In the genomic region with DNA sequence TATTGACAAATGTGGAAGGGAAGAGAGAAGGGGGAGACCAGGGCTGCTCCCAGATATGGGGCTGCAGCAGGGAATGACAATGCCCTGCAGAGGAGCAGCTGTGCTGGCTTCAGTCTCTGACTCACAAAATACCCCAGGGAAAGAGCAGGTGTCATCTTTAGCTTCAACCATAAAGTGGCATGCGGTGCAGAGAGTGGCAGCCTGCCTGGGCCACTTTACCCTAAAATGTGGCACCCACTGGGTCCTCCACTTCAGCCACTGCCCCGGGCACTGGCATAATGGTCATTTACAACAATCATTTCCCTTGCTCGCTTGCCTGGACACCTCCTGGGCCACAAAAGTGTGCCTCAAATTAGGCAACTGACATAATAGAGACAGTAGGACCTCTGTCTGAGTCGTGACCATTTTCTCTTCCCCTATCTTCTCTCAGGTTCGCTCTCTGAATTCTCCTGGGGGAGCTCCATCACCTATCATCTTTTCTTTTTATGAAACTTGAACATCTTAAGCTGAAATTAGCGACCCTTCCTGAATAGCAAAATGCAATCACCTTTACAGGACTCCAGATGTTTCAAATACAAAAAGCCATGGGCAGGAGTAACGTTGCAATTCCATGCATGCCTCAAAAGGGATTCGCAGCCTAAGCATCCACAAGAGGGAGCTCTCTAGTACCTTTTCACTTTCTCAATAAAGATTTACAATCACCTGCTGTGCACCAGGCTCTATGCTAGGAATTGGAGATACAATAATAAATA, we compare ENCODE assay signal across 8 cellular contexts.
DNase-seq lines count a peak whose midpoint lies in the region; ATAC-seq and TF ChIP-seq lines count a peak whose summit lies in the region.

No MANE protein-coding gene starts in this region.

- peak; percentile 44 for TF ChIP-seq CTCF in Calu3 (IDR thresholded peaks at IDR 0.05; ENCODE audit: unreplicated experiment)
- TF ChIP-seq CTCF in WERI-Rb-1 (IDR thresholded peaks at IDR 0.05; ENCODE audit: low read depth, low read length), result peak; percentile 73
- TF ChIP-seq CTCF in gastroesophageal sphincter (IDR thresholded peaks at IDR 0.05), result peak in 3 of 4 experiments; percentile 18 to 52 (median 24)
- peak in 4 of 5 experiments; percentile 12 to 35 (median 27) for TF ChIP-seq CTCF in gastrocnemius medialis (IDR thresholded peaks at IDR 0.05 in 4 of 5, conservative IDR thresholded peaks at IDR 0.05 in 1 of 5)

- H3K27ac Mint-ChIP-seq in Calu3 (ENCODE audit: unreplicated experiment), result no peak overlapping the region

- H3K27me3 ChIP-seq in WERI-Rb-1 (ENCODE audit: insufficient read depth, low read depth, severe bottlenecking) (no peaks in the 10 kb centered on the region), gastroesophageal sphincter (no peaks in the 10 kb centered on the region), gastrocnemius medialis (no peaks in the 10 kb centered on the region)

- H3K4me1 Mint-ChIP-seq in Calu3 (ENCODE audit: low read depth, unreplicated experiment), result peaks cover 28% of the 10 kb centered on the region

- no peaks in the 10 kb centered on the region for H3K36me3 Mint-ChIP-seq in Calu3 (ENCODE audit: insufficient read depth, unreplicated experiment)

- no peaks in the 10 kb centered on the region for H3K9me3 Mint-ChIP-seq in Calu3 (ENCODE audit: low read depth, unreplicated experiment)

- CTCF ChIA-PET in Calu3 (lab: Charles Lee), result interaction anchor here (0.6 to 1.8 kb wide), 8 partner anchors 11 to 619 kb away, joined by 3 to 8 read pairs (median 4); no protein-coding TSS in a partner anchor

- intact Hi-C loops in Calu3 (cut with micrococcal nuclease; ENCODE audit: unreplicated experiment), result loop anchor here (2.0 to 10.0 kb wide), 4 partner anchors 23 to 477 kb away; partner anchors contain the start of gene ATF7IP
- intact Hi-C loops in gastrocnemius medialis (cut with DNase I; ENCODE audit: low total_unique reads), result no loop called here

- no peaks in the 10 kb centered on the region for H3K9me3 ChIP-seq in WERI-Rb-1 (ENCODE audit: severe bottlenecking)
- H3K9me3 ChIP-seq in gastroesophageal sphincter, result no peaks in the 10 kb centered on the region
- H3K9me3 ChIP-seq in gastrocnemius medialis, result no peaks in the 10 kb centered on the region

- H3K36me3 ChIP-seq in WERI-Rb-1, result no peaks in the 10 kb centered on the region
- no peaks in the 10 kb centered on the region for H3K36me3 ChIP-seq in gastroesophageal sphincter
- H3K36me3 ChIP-seq in gastrocnemius medialis, result no peaks in the 10 kb centered on the region

- H3K4me3 ChIP-seq in WERI-Rb-1 (ENCODE audit: low read depth, low read length) (no peak overlapping the region), gastroesophageal sphincter (no peak overlapping the region), gastrocnemius medialis (no peak overlapping the region)

- H3K27ac ChIP-seq in WERI-Rb-1 (no peak overlapping the region), gastroesophageal sphincter (no peak overlapping the region), gastrocnemius medialis (no peak overlapping the region)

- H3K4me3 Mint-ChIP-seq in Calu3 (ENCODE audit: low read depth, unreplicated experiment), result no peak overlapping the region

- ATAC-seq in GM19025 (IDR thresholded peaks at IDR 0.05; ENCODE audit: low read depth, unreplicated experiment) (peak; percentile 76), HG03103 (IDR thresholded peaks at IDR 0.05; ENCODE audit: low read depth, unreplicated experiment) (peak; percentile 73), gastroesophageal sphincter (no peak), gastrocnemius medialis (no peak), GM18520 (IDR thresholded peaks at IDR 0.05; ENCODE audit: unreplicated experiment) (no peak)

- H3K4me1 ChIP-seq in gastroesophageal sphincter, result no peaks in the 10 kb centered on the region
- H3K4me1 ChIP-seq in gastrocnemius medialis, result no peaks in the 10 kb centered on the region

- TF ChIP-seq POLR2A in gastroesophageal sphincter (IDR thresholded peaks at IDR 0.05) (no peak), gastrocnemius medialis (IDR thresholded peaks at IDR 0.05) (no peak)

- BruUV-seq in Calu3 (replicated peaks; lab: Mats Ljungman, UMichigan), result no TSS peak

- 37 to 45% methylated on average over 6 to 7 of the region's 8 CpGs for WGBS in gastroesophageal sphincter (ENCODE audit: low coverage in 1 of 2), 2 donors

- DNase-seq in Calu3 (peak; percentile 47), NCI-H2029 (lab: John Stamatoyannopoulos, UW) (peak; percentile 17), WERI-Rb-1 (peak; percentile 29), gastrocnemius medialis (no peak)

- no peaks in the 10 kb centered on the region for H3K27me3 Mint-ChIP-seq in Calu3 (ENCODE audit: unreplicated experiment)

- no peak for TF ChIP-seq EP300 in gastroesophageal sphincter (IDR thresholded peaks at IDR 0.05)

- in situ Hi-C loops in gastrocnemius medialis (cut with MboI; ENCODE audit: low sequenced_read_pairs in 4 of 4), result no loop called here

Comparison
In these comparisons a context has a peak if more than half of its experiments do, and no peak if none do; other contexts are left out.
1. DNase-seq: peak in Calu3 (single experiment), NCI-H2029 (single experiment) and WERI-Rb-1 (single experiment); none in gastrocnemius medialis (0 of 2).
2. ATAC-seq: peak in GM19025 (single experiment) and HG03103 (single experiment); none in gastroesophageal sphincter (single experiment), gastrocnemius medialis (0 of 2) and GM18520 (single experiment).
3. Peak in every context shown above with its lines, with median percentiles within 50 percentile points of each other: CTCF ChIP-seq.